Comparison of ENCODE assay signal across 13 cellular contexts in genomic region chr21:16071082-16071481, GRCh38.
DNase-seq lines count a peak whose midpoint lies in the region; ATAC-seq and TF ChIP-seq lines count a peak whose summit lies in the region.
"Had no signal": no experiment of that assay in that cellular context is flagged by ENCODE, and none has a peak within 500 bp of the region (broad histone marks: within the 10 kb centered on the region; RNA-seq: fewer than 3 reads in every experiment).

No MANE protein-coding gene starts in this region.

- H3K4me1 ChIP-seq in BE2C = peaks cover 7% of the 10 kb centered on the region

- H3K9me3 Mint-ChIP-seq in activated CD4-positive, alpha-beta T cell treated with anti-CD3 and anti-CD28 coated beads for 36 hours (ENCODE audit: low read depth) = no peaks in the 10 kb centered on the region
- H3K9me3 Mint-ChIP-seq: activated naive CD8-positive, alpha-beta T cell treated with anti-CD3 and anti-CD28 coated beads, Interleukin-2, amount 10 ng/mL, durations not matched to agents 7 days and 5 days had no signal

- no peaks in the 10 kb centered on the region for H3K36me3 Mint-ChIP-seq in activated CD4-positive, alpha-beta T cell treated with anti-CD3 and anti-CD28 coated beads for 36 hours (ENCODE audit: low read depth)
- H3K36me3 Mint-ChIP-seq: activated naive CD8-positive, alpha-beta T cell treated with anti-CD3 and anti-CD28 coated beads, Interleukin-2, amount 10 ng/mL, durations not matched to agents 7 days and 5 days had no signal

- CTCF ChIA-PET in activated CD4-positive, alpha-beta T cell treated with anti-CD3 and anti-CD28 coated beads for 36 hours (lab: Charles Lee) = no interaction called here

- intact Hi-C loops in activated CD4-positive, alpha-beta T cell treated with anti-CD3 and anti-CD28 coated beads for 36 hours (cut with DNase I, micrococcal nuclease) = no loop called here

- H3K4me3 ChIP-seq in BE2C (ENCODE audit: low read depth, low read length) (peak overlapping the region; percentile 80), fibroblast of the aortic adventitia (ENCODE audit: low read depth, low read length) (peak overlapping the region; percentile 57)

- no peaks in the 10 kb centered on the region for H3K9me3 ChIP-seq in BE2C

- H3K36me3 ChIP-seq in BE2C = no peaks in the 10 kb centered on the region

- H3K27ac Mint-ChIP-seq in activated CD4-positive, alpha-beta T cell treated with anti-CD3 and anti-CD28 coated beads for 36 hours = no peak overlapping the region
- H3K27ac Mint-ChIP-seq: activated naive CD8-positive, alpha-beta T cell treated with anti-CD3 and anti-CD28 coated beads, Interleukin-2, amount 10 ng/mL, durations not matched to agents 7 days and 5 days; T-helper 17 cell had no signal

- no peaks in the 10 kb centered on the region for H3K4me1 Mint-ChIP-seq in activated CD4-positive, alpha-beta T cell treated with anti-CD3 and anti-CD28 coated beads for 36 hours
- H3K4me1 Mint-ChIP-seq: activated naive CD8-positive, alpha-beta T cell treated with anti-CD3 and anti-CD28 coated beads, Interleukin-2, amount 10 ng/mL, durations not matched to agents 7 days and 5 days; T-helper 17 cell had no signal

- DNase-seq in BE2C = peak; percentile 65
- DNase-seq in NCI-H446 treated with DMSO at 0.1 percent for 48 hours (lab: John Stamatoyannopoulos, UW) = peak; percentile 83
- peak; percentile 53 for DNase-seq in fibroblast of the aortic adventitia (ENCODE audit: low read depth)
- DNase-seq in putamen (ENCODE audit: low spot score) = peak; percentile 95
- no peak for DNase-seq in activated CD4-positive, alpha-beta T cell treated with anti-CD3 and anti-CD28 coated beads, Interleukin-2, amount 50 U/mL, for 4 hours
- no peak for DNase-seq in activated CD4-positive, alpha-beta T cell treated with anti-CD3 and anti-CD28 coated beads for 36 hours
- DNase-seq in AML-193 (lab: John Stamatoyannopoulos, UW) = no peak
- DNase-seq: activated naive CD8-positive, alpha-beta T cell treated with anti-CD3 and anti-CD28 coated beads, Interleukin-2, amount 10 ng/mL, durations not matched to agents 7 days and 5 days; DMS153; MM.1S; stimulated activated CD4-positive, alpha-beta T cell treated with anti-CD3 and anti-CD28 coated beads, Interleukin-1b, Interleukin-23, amount 100 ng/mL, for 48 hours; T-helper 17 cell had no signal

- no peak overlapping the region for H3K4me3 Mint-ChIP-seq in activated CD4-positive, alpha-beta T cell treated with anti-CD3 and anti-CD28 coated beads for 36 hours
- H3K4me3 Mint-ChIP-seq: activated naive CD8-positive, alpha-beta T cell treated with anti-CD3 and anti-CD28 coated beads, Interleukin-2, amount 10 ng/mL, durations not matched to agents 7 days and 5 days; T-helper 17 cell had no signal

- H3K27me3 Mint-ChIP-seq in activated CD4-positive, alpha-beta T cell treated with anti-CD3 and anti-CD28 coated beads for 36 hours = no peaks in the 10 kb centered on the region
- H3K27me3 Mint-ChIP-seq: activated naive CD8-positive, alpha-beta T cell treated with anti-CD3 and anti-CD28 coated beads, Interleukin-2, amount 10 ng/mL, durations not matched to agents 7 days and 5 days had no signal

- TF ChIP-seq CTCF in BE2C (IDR thresholded peaks at IDR 0.05; ENCODE audit: low read depth, low read length) (no peak), fibroblast of the aortic adventitia (IDR thresholded peaks at IDR 0.05; ENCODE audit: insufficient read depth, low read length) (no peak)

- POLR2A ChIA-PET in activated CD4-positive, alpha-beta T cell treated with anti-CD3 and anti-CD28 coated beads for 36 hours (lab: Charles Lee) = no interaction called here

- no peaks in the 10 kb centered on the region for H3K27me3 ChIP-seq in BE2C

- no peak for ATAC-seq in activated CD4-positive, alpha-beta T cell treated with anti-CD3 and anti-CD28 coated beads for 36 hours
- no peak for ATAC-seq in HG03095 (IDR thresholded peaks at IDR 0.05; ENCODE audit: unreplicated experiment)
- ATAC-seq: T-helper 17 cell had no signal

Comparison
In these comparisons a context has a peak if more than half of its experiments do, and no peak if none do; other contexts are left out.
1. DNase-seq: peak in BE2C (single experiment), NCI-H446 treated with DMSO at 0.1 percent for 48 hours (single experiment), fibroblast of the aortic adventitia (single experiment) and putamen (single experiment); none in activated CD4-positive, alpha-beta T cell treated with anti-CD3 and anti-CD28 coated beads, Interleukin-2, amount 50 U/mL, for 4 hours (0 of 2), activated CD4-positive, alpha-beta T cell treated with anti-CD3 and anti-CD28 coated beads for 36 hours (single experiment) and AML-193 (0 of 2).